8 cellular contexts compared by ENCODE assay signal in the genomic region with DNA sequence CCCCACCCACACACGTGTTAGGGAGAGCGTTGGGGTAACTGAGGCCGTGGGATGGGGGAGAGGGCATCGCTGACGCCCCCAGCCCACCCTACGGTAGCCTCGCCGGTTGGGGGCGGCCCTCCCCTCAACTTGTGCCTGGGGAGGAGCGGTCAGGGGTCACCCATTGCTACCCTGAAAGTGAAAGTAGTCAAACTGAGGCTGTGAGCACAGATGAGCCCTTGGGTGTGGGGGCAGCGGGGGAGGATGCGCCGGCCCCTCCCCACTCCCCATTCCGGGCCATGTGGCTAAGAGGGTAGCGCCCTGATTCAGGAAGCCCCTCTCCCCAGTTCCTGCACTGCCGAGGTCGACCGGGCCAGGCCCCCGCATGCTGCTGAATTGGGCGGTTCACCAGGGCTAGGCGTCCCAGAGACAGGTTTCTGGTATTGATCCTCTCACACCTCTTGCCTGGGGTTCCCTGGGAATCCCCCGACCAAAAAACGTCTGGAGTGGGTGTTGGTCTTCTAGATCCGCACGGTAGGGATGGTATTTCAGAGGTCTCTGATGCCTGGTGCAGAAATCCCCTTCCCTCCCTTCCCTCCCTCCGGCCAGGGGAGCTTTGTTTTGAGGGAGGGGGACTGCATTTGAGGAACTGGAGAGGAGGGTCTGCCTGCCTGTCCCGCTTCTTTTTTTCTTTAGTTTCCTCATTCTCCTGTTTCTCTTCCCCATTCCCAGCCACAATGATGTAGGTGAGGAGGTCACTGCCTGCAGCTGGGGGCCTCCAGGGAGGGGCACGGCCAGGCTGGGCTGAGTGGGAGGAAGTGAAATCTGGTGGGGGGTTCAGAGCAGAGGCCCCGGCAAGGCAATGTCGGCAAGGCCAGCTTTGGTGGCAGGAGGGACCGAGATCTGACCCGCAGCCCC. TPM values are rescaled to one million over a fixed set of nuclear protein-coding genes. Genes with fewer than 3 reads are reported as not detected.
DNase-seq lines count a peak whose midpoint lies in the region; ATAC-seq, FAIRE-seq and TF ChIP-seq lines count a peak whose summit lies in the region.

No MANE protein-coding gene starts in this region.

- H3K27ac ChIP-seq in KOPT-K1 (ENCODE audit: low read depth, low read length, poor library complexity, severe bottlenecking) (peak overlapping the region; percentile 97), pancreas (peak overlapping the region; percentile 39 to 89 (median 71))

- H3K36me3 ChIP-seq in KOPT-K1 (ENCODE audit: insufficient read depth, low read length) (no peaks in the 10 kb centered on the region), pancreas (no peaks in the 10 kb centered on the region)

- no peaks in the 10 kb centered on the region for H3K27me3 ChIP-seq in pancreas

- intact Hi-C loops in pancreas (cut with DNase I): no loop called here

- H3K9me3 ChIP-seq in KOPT-K1 (ENCODE audit: insufficient read depth, low read length, poor library complexity, severe bottlenecking) (no peaks in the 10 kb centered on the region), pancreas (no peaks in the 10 kb centered on the region)

- FAIRE-seq in pancreas (lab: Jason Lieb, UNC): no peak

- peak; percentile 40 for DNase-seq in ACHN
- DNase-seq in activated T-cell treated with anti-CD3 and anti-CD28 coated beads for 4 hours: peak; percentile 51
- no peak for DNase-seq in fibroblast of mammary gland (ENCODE audit: low read depth)
- peak in 3 of 6 donors; percentile 45 to 81 (median 57) for DNase-seq in pancreas
- DNase-seq in NK-92 (lab: John Stamatoyannopoulos, UW; ENCODE audit: unreplicated experiment): no peak

- TF ChIP-seq CTCF in fibroblast of mammary gland (conservative IDR thresholded peaks at IDR 0.05; ENCODE audit: control insufficient read depth, insufficient read depth, low read depth, low read length) (no peak), pancreas (IDR thresholded peaks at IDR 0.05) (no peak)

- H3K4me3 ChIP-seq in fibroblast of mammary gland (ENCODE audit: control insufficient read depth, low read depth, low read length) (peak overlapping the region; percentile 84), pancreas (peak overlapping the region; percentile 81 to 92 (median 90))

- peaks cover 4 to 57% (median 13%) of the 10 kb centered on the region in 3 donors for H3K4me1 ChIP-seq in pancreas

- in situ Hi-C loops in ACHN (cut with HindIII; ENCODE audit: low pct_ligation_motif_present, low pct_unique_long_range_greater_than_20kb, low sequenced_read_pairs): no loop called here

- 13 to 15% methylated on average over 30 to 32 of the region's 32 CpGs for WGBS in pancreas, 2 donors

- ATAC-seq in pancreas: no peak
- no peak for ATAC-seq in GM21367 (IDR thresholded peaks at IDR 0.05; ENCODE audit: unreplicated experiment)
- no peak for ATAC-seq in HG02588 (IDR thresholded peaks at IDR 0.05; ENCODE audit: unreplicated experiment)

RNA-seq across cellular contexts. Expression of a gene that starts 1.0 kb away (rescaled TPM):
- total RNA-seq in pancreas: 10 to 100 TPM in 3 of 6 donors, 1 to 10 TPM in 3; 5.4 to 15.0 (median 9.3) TPM
- polyA plus RNA-seq in pancreas: 1 to 10 TPM; 2.8 to 4.1 TPM

RNA-seq across cellular contexts. Expression of a gene that starts 37.8 kb away (rescaled TPM):
- total RNA-seq in pancreas: 10 to 100 TPM; 17.7 to 25.3 (median 18.6) TPM
- 10 to 100 TPM; 11.2 to 19.8 TPM for polyA plus RNA-seq in pancreas

Comparison
In these comparisons a context has a peak if more than half of its experiments do, and no peak if none do; other contexts are left out.
1. DNase-seq: peak in ACHN (single experiment) and activated T-cell treated with anti-CD3 and anti-CD28 coated beads for 4 hours (single experiment); none in fibroblast of mammary gland (single experiment) and NK-92 (single experiment).